Comparison of ENCODE assay signal across 16 cellular contexts in genomic region chr7:121001234-121001633, GRCh38. TPM values are rescaled to one million over a fixed set of nuclear protein-coding genes. Genes with fewer than 3 reads are reported as not detected.
"Had no signal": no experiment of that assay in that cellular context is flagged by ENCODE, and none has a peak within 500 bp of the region (broad histone marks: within the 10 kb centered on the region; RNA-seq: fewer than 3 reads in every experiment).

No MANE protein-coding gene starts in this region.

- H3K27me3 ChIP-seq: heart left ventricle, pancreas, upper lobe of right lung had no signal

- H3K4me3 ChIP-seq: lower lobe of right lung, pancreas, upper lobe of right lung had no signal

- H3K9me3 ChIP-seq: lower lobe of right lung, pancreas, upper lobe of right lung had no signal

- H3K4me1 ChIP-seq: pancreas had no signal

- DNase-seq: activated CD4-positive, alpha-beta T cell treated with anti-CD3 and anti-CD28 coated beads, Interleukin-2, amount 10 ng/mL, durations not matched to agents 24 days and 14 days; activated CD4-positive, CD25-positive, alpha-beta regulatory T cell; activated CD8-positive, alpha-beta memory T cell treated with anti-CD3 and anti-CD28 coated beads, Interleukin-2, amount 50 U/mL, for 48 hours; activated naive CD4-positive, alpha-beta T cell; activated T-cell treated with anti-CD3 and anti-CD28 coated beads, Interleukin-2, amount 50 U/mL, for 72 hours; heart left ventricle; lower lobe of right lung; naive thymus-derived CD8-positive, alpha-beta T cell; pancreas; stimulated activated CD4-positive, alpha-beta T cell treated with anti-CD3 and anti-CD28 coated beads, Interleukin-2, amount 100 ng/mL, for 48 hours; stimulated activated naive B cell treated with anti-CD40 and anti-IgM and Interleukin-4, amounts not matched to agents 10 μg/mL and 1 μg/mL and 100 μg/mL, for 72 hours; substantia nigra; upper lobe of right lung had no signal

- ATAC-seq: activated T-cell treated with anti-CD3 and anti-CD28 coated beads, Interleukin-2, amount 50 U/mL, for 72 hours; heart left ventricle; lower lobe of right lung; naive thymus-derived CD8-positive, alpha-beta T cell; pancreas; upper lobe of right lung had no signal

- H3K27ac ChIP-seq: epithelial cell of prostate, pancreas, upper lobe of right lung had no signal

- FAIRE-seq: bronchial epithelial cell, frontal cortex, pancreas had no signal

- H3K36me3 ChIP-seq: heart left ventricle, lower lobe of right lung, pancreas, upper lobe of right lung had no signal

RNA-seq across cellular contexts. Expression of gene CPED1, which starts 12.7 kb away (rescaled TPM):
- total RNA-seq: activated CD4-positive, alpha-beta T cell treated with anti-CD3 and anti-CD28 coated beads, Interleukin-2, amount 10 ng/mL, durations not matched to agents 24 days and 14 days; activated T-cell treated with anti-CD3 and anti-CD28 coated beads, Interleukin-2, amount 50 U/mL, for 72 hours; naive thymus-derived CD8-positive, alpha-beta T cell had no signal
- polyA plus RNA-seq: naive thymus-derived CD8-positive, alpha-beta T cell had no signal
